In genomic region chr15:68482246-68482645, GRCh38 we compare ENCODE assay signal across 38 cellular contexts.
"Had no signal": no experiment of that assay in that cellular context is flagged by ENCODE, and none has a peak within 500 bp of the region (broad histone marks: within the 10 kb centered on the region; RNA-seq: fewer than 3 reads in every experiment).

No MANE protein-coding gene starts in this region.

- H3K27ac ChIP-seq: adrenal gland, body of pancreas, brain microvascular endothelial cell, breast epithelium, cardiac muscle cell had no signal

- DNase-seq: activated effector memory CD4-positive, alpha-beta T cell treated with anti-CD3 and anti-CD28 coated beads, Interleukin-2, amount 50 U/mL, for 16 hours; activated effector memory CD4-positive, alpha-beta T cell treated with Interleukin-2 at 50 U/mL for 16 hours; activated gamma-delta T cell; activated naive CD4-positive, alpha-beta T cell; activated naive CD4-positive, alpha-beta T cell treated with anti-CD3 and anti-CD28 coated beads for 36 hours; activated naive CD4-positive, alpha-beta T cell treated with anti-CD3 and anti-CD28 coated beads, Interleukin-2, amount 10 ng/mL, durations not matched to agents 7 days and 5 days; activated naive CD4-positive, alpha-beta T cell treated with anti-CD3 and anti-CD28 coated beads, Interleukin-2, amount 50 U/mL, for 16 hours; activated naive CD4-positive, alpha-beta T cell treated with Interleukin-2 at 50 U/mL for 16 hours; activated naive CD8-positive, alpha-beta T cell treated with anti-CD3 and anti-CD28 coated beads for 36 hours; activated naive CD8-positive, alpha-beta T cell treated with anti-CD3 and anti-CD28 coated beads, Interleukin-2, amount 10 ng/mL, durations not matched to agents 7 days and 5 days; activated naive CD8-positive, alpha-beta T cell treated with anti-CD3 and anti-CD28 coated beads, Interleukin-2, amount 50 U/mL, for 24 hours; activated T-cell treated with anti-CD3 and anti-CD28 coated beads for 4 hours; activated T-cell treated with anti-CD3 and anti-CD28 coated beads, Interleukin-2, amount 50 U/mL, for 1 hour; activated T-cell treated with anti-CD3 and anti-CD28 coated beads, Interleukin-2, amount 50 U/mL, for 24 hours; activated T-cell treated with anti-CD3 and anti-CD28 coated beads, Interleukin-2, amount 50 U/mL, for 4 hours; activated T-cell treated with anti-CD3 and anti-CD28 coated beads, Interleukin-2, amount 50 U/mL, for 48 hours; activated T-cell treated with anti-CD3 and anti-CD28 coated beads, Interleukin-2, amount 50 U/mL, for 72 hours; adrenal gland; amniotic stem cell; amygdala; anterior cingulate cortex; aorta; body of pancreas; brain microvascular endothelial cell; caudate nucleus; central memory CD4-positive, alpha-beta T cell; cerebellar nuclear complex had no signal

- H3K4me3 Mint-ChIP-seq: activated naive CD4-positive, alpha-beta T cell treated with anti-CD3 and anti-CD28 coated beads for 36 hours; activated naive CD4-positive, alpha-beta T cell treated with anti-CD3 and anti-CD28 coated beads, Interleukin-2, amount 10 ng/mL, durations not matched to agents 7 days and 5 days; activated naive CD4-positive, alpha-beta T cell treated with anti-CD3 and anti-CD28 coated beads, Interleukin-2, amount 50 U/mL, for 24 hours; activated naive CD8-positive, alpha-beta T cell; activated naive CD8-positive, alpha-beta T cell treated with anti-CD3 and anti-CD28 coated beads for 36 hours; activated naive CD8-positive, alpha-beta T cell treated with anti-CD3 and anti-CD28 coated beads, Interleukin-2, amount 10 ng/mL, durations not matched to agents 7 days and 5 days; activated naive CD8-positive, alpha-beta T cell treated with anti-CD3 and anti-CD28 coated beads, Interleukin-2, amount 50 U/mL, for 24 hours; activated T-cell treated with anti-CD3 and anti-CD28 coated beads, Interleukin-2, amount 50 U/mL, for 24 hours; activated T-cell treated with anti-CD3 and anti-CD28 coated beads, Interleukin-2, amount 50 U/mL, for 4 hours; activated T-cell treated with anti-CD3 and anti-CD28 coated beads, Interleukin-2, amount 50 U/mL, for 72 hours; activated T-helper 1 cell treated with anti-CD3 and anti-CD28 coated beads, Interleukin-12 subunit alpha, Interleukin-12 subunit beta, Interleukin-2, Interleukin-4 antibody, amounts not matched to agents 30 ng/mL and 10 ng/mL and 1 ng/mL, durations not matched to agents 14 hours and 24 hours and 36 hours; activated T-helper 17 cell treated with anti-CD3 and anti-CD28 coated beads, Interleukin-2, amount 50 U/mL, for 72 hours; brain; central memory CD8-positive, alpha-beta T cell had no signal

- H3K9me3 Mint-ChIP-seq: activated naive CD4-positive, alpha-beta T cell treated with anti-CD3 and anti-CD28 coated beads for 36 hours; activated naive CD4-positive, alpha-beta T cell treated with anti-CD3 and anti-CD28 coated beads, Interleukin-2, amount 10 ng/mL, durations not matched to agents 7 days and 5 days; activated naive CD4-positive, alpha-beta T cell treated with anti-CD3 and anti-CD28 coated beads, Interleukin-2, amount 50 U/mL, for 24 hours; activated naive CD4-positive, alpha-beta T cell treated with anti-CD3 and anti-CD28 coated beads, Interleukin-2, amount 50 U/mL, for 72 hours; activated naive CD8-positive, alpha-beta T cell treated with anti-CD3 and anti-CD28 coated beads for 36 hours; activated naive CD8-positive, alpha-beta T cell treated with anti-CD3 and anti-CD28 coated beads, Interleukin-2, amount 10 ng/mL, durations not matched to agents 7 days and 5 days; activated naive CD8-positive, alpha-beta T cell treated with anti-CD3 and anti-CD28 coated beads, Interleukin-2, amount 50 U/mL, for 24 hours; activated T-cell treated with anti-CD3 and anti-CD28 coated beads, Interleukin-2, amount 50 U/mL, for 24 hours; activated T-cell treated with anti-CD3 and anti-CD28 coated beads, Interleukin-2, amount 50 U/mL, for 4 hours; activated T-cell treated with anti-CD3 and anti-CD28 coated beads, Interleukin-2, amount 50 U/mL, for 72 hours; activated T-helper 1 cell treated with anti-CD3 and anti-CD28 coated beads, Interleukin-12 subunit alpha, Interleukin-12 subunit beta, Interleukin-2, Interleukin-4 antibody, amounts not matched to agents 30 ng/mL and 10 ng/mL and 1 ng/mL, durations not matched to agents 14 hours and 24 hours and 36 hours; activated T-helper 17 cell treated with anti-CD3 and anti-CD28 coated beads, Interleukin-2, amount 50 U/mL, for 72 hours; activated T-helper 2 cell treated with anti-CD3 and anti-CD28 coated beads, Interferon-gamma antibody, Interleukin-2, Interleukin-4, amounts not matched to agents 10 μg/mL and 5 μg/mL and 100 μg/mL, durations not matched to agents 14 hours and 24 hours and 36 hours; brain; central memory CD8-positive, alpha-beta T cell had no signal

- H3K4me3 ChIP-seq: adrenal gland, ascending aorta, body of pancreas, breast epithelium, cardiac muscle cell had no signal

- H3K27ac Mint-ChIP-seq: activated naive CD4-positive, alpha-beta T cell treated with anti-CD3 and anti-CD28 coated beads for 36 hours; activated naive CD4-positive, alpha-beta T cell treated with anti-CD3 and anti-CD28 coated beads, Interleukin-2, amount 10 ng/mL, durations not matched to agents 7 days and 5 days; activated naive CD4-positive, alpha-beta T cell treated with anti-CD3 and anti-CD28 coated beads, Interleukin-2, amount 50 U/mL, for 24 hours; activated naive CD4-positive, alpha-beta T cell treated with anti-CD3 and anti-CD28 coated beads, Interleukin-2, amount 50 U/mL, for 72 hours; activated naive CD8-positive, alpha-beta T cell; activated naive CD8-positive, alpha-beta T cell treated with anti-CD3 and anti-CD28 coated beads for 36 hours; activated naive CD8-positive, alpha-beta T cell treated with anti-CD3 and anti-CD28 coated beads, Interleukin-2, amount 10 ng/mL, durations not matched to agents 7 days and 5 days; activated naive CD8-positive, alpha-beta T cell treated with anti-CD3 and anti-CD28 coated beads, Interleukin-2, amount 50 U/mL, for 24 hours; activated T-cell treated with anti-CD3 and anti-CD28 coated beads, Interleukin-2, amount 50 U/mL, for 24 hours; activated T-cell treated with anti-CD3 and anti-CD28 coated beads, Interleukin-2, amount 50 U/mL, for 72 hours; activated T-helper 1 cell treated with anti-CD3 and anti-CD28 coated beads, Interleukin-12 subunit alpha, Interleukin-12 subunit beta, Interleukin-2, Interleukin-4 antibody, amounts not matched to agents 30 ng/mL and 10 ng/mL and 1 ng/mL, durations not matched to agents 14 hours and 24 hours and 36 hours; activated T-helper 17 cell treated with anti-CD3 and anti-CD28 coated beads, Interleukin-2, amount 50 U/mL, for 72 hours; activated T-helper 2 cell treated with anti-CD3 and anti-CD28 coated beads, Interferon-gamma antibody, Interleukin-2, Interleukin-4, amounts not matched to agents 10 μg/mL and 5 μg/mL and 100 μg/mL, durations not matched to agents 14 hours and 24 hours and 36 hours; brain had no signal

- H3K4me1 Mint-ChIP-seq: activated naive CD4-positive, alpha-beta T cell treated with anti-CD3 and anti-CD28 coated beads, Interleukin-2, amount 10 ng/mL, durations not matched to agents 7 days and 5 days; activated naive CD4-positive, alpha-beta T cell treated with anti-CD3 and anti-CD28 coated beads, Interleukin-2, amount 50 U/mL, for 24 hours; activated naive CD8-positive, alpha-beta T cell treated with anti-CD3 and anti-CD28 coated beads for 36 hours; activated naive CD8-positive, alpha-beta T cell treated with anti-CD3 and anti-CD28 coated beads, Interleukin-2, amount 50 U/mL, for 24 hours; central memory CD8-positive, alpha-beta T cell had no signal

- H3K27me3 ChIP-seq: adrenal gland, ascending aorta, body of pancreas, brain microvascular endothelial cell, breast epithelium, cardiac muscle cell had no signal

- H3K36me3 Mint-ChIP-seq: activated naive CD4-positive, alpha-beta T cell treated with anti-CD3 and anti-CD28 coated beads, Interleukin-2, amount 10 ng/mL, durations not matched to agents 7 days and 5 days; activated naive CD4-positive, alpha-beta T cell treated with anti-CD3 and anti-CD28 coated beads, Interleukin-2, amount 50 U/mL, for 24 hours; activated naive CD4-positive, alpha-beta T cell treated with anti-CD3 and anti-CD28 coated beads, Interleukin-2, amount 50 U/mL, for 72 hours; activated naive CD8-positive, alpha-beta T cell; activated naive CD8-positive, alpha-beta T cell treated with anti-CD3 and anti-CD28 coated beads for 36 hours; activated naive CD8-positive, alpha-beta T cell treated with anti-CD3 and anti-CD28 coated beads, Interleukin-2, amount 10 ng/mL, durations not matched to agents 7 days and 5 days; brain had no signal

- H3K9me3 ChIP-seq: adrenal gland, ascending aorta, body of pancreas, breast epithelium had no signal

- ATAC-seq: activated naive CD4-positive, alpha-beta T cell treated with anti-CD3 and anti-CD28 coated beads, Interleukin-2, amount 50 U/mL, for 72 hours; activated naive CD8-positive, alpha-beta T cell treated with anti-CD3 and anti-CD28 coated beads, Interleukin-2, amount 50 U/mL, for 24 hours; activated T-cell treated with anti-CD3 and anti-CD28 coated beads, Interleukin-2, amount 50 U/mL, for 4 hours; activated T-cell treated with anti-CD3 and anti-CD28 coated beads, Interleukin-2, amount 50 U/mL, for 72 hours; activated T-helper 17 cell treated with anti-CD3 and anti-CD28 coated beads, Interleukin-2, amount 50 U/mL, for 72 hours; body of pancreas had no signal

- H3K4me1 ChIP-seq: adrenal gland, body of pancreas, breast epithelium had no signal

- H3K36me3 ChIP-seq: adrenal gland, ascending aorta, brain microvascular endothelial cell, breast epithelium, cardiac muscle cell had no signal
